Comparison of ENCODE assay signal across 16 cellular contexts in genomic region chr9:2473691-2474090, GRCh38.
DNase-seq lines count a peak whose midpoint lies in the region; ATAC-seq and TF ChIP-seq lines count a peak whose summit lies in the region.
"Had no signal": no experiment of that assay in that cellular context is flagged by ENCODE, and none has a peak within 500 bp of the region (broad histone marks: within the 10 kb centered on the region; RNA-seq: fewer than 3 reads in every experiment).

No MANE protein-coding gene starts in this region.

- H4K12ac ChIP-seq in trophoblast cell (ENCODE audit: low read depth, low read length) = no peak overlapping the region

- H2AFZ ChIP-seq in trophoblast cell (ENCODE audit: insufficient read depth, low read length, poor library complexity) = no peak overlapping the region

- no peaks in the 10 kb centered on the region for H3K4me1 Mint-ChIP-seq in naive thymus-derived CD8-positive, alpha-beta T cell
- H3K4me1 Mint-ChIP-seq: CD4-positive, CD25-positive, alpha-beta regulatory T cell had no signal

- H3K27ac ChIP-seq in trophoblast cell (ENCODE audit: low read depth, low read length) (no peak overlapping the region), vagina (no peak overlapping the region)
- H3K27ac ChIP-seq: 22Rv1; BLaER1 treated with 17β-estradiol and CSF1 and Interleukin-3, amounts not matched to agents 10 nM and 100 nM had no signal

- no peak overlapping the region for H3K14ac ChIP-seq in trophoblast cell (ENCODE audit: low read length)

- H3K79me2 ChIP-seq in trophoblast cell (ENCODE audit: control insufficient read depth, insufficient read depth, low read length, poor library complexity) = no peaks in the 10 kb centered on the region

- intact Hi-C loops in vagina (cut with DNase I) = no loop called here

- H3K4me1 ChIP-seq in trophoblast cell (ENCODE audit: control insufficient read depth in 1 of 2, insufficient read depth in 2 of 2, low read length in 2 of 2) (peaks cover 5% of the 10 kb centered on the region in 2 experiments), vagina (no peaks in the 10 kb centered on the region)

- H3K23ac ChIP-seq in trophoblast cell (ENCODE audit: low read length) = no peak overlapping the region

- no peaks in the 10 kb centered on the region for H3K36me3 Mint-ChIP-seq in naive thymus-derived CD8-positive, alpha-beta T cell
- H3K36me3 Mint-ChIP-seq: CD4-positive, CD25-positive, alpha-beta regulatory T cell had no signal

- no peak for TF ChIP-seq CTCF in vagina (IDR thresholded peaks at IDR 0.05)

- H4K91ac ChIP-seq in trophoblast cell (ENCODE audit: low read depth, low read length) = no peak overlapping the region

- H3K18ac ChIP-seq in trophoblast cell (ENCODE audit: low read length) = no peak overlapping the region

- H4K8ac ChIP-seq in trophoblast cell (ENCODE audit: low read depth, low read length) = no peak overlapping the region

- POLR2A ChIA-PET in naive thymus-derived CD8-positive, alpha-beta T cell (lab: Charles Lee) = no interaction called here

- no peak for TF ChIP-seq POLR2A in vagina (IDR thresholded peaks at IDR 0.05)

- no peak overlapping the region for H3K4ac ChIP-seq in trophoblast cell (ENCODE audit: low read depth, low read length)

- H2BK120ac ChIP-seq in trophoblast cell (ENCODE audit: insufficient read depth, low read length, poor library complexity) = no peak overlapping the region

- no CpG with 5 or more reads among the region's 1 CpG for WGBS in trophoblast cell (ENCODE audit: extremely low coverage, insufficient coverage, insufficient read length)

- H2BK12ac ChIP-seq in trophoblast cell (ENCODE audit: low read length) = no peak overlapping the region

- H3K79me1 ChIP-seq in trophoblast cell (ENCODE audit: low read length) = peaks cover 3% of the 10 kb centered on the region

- no peaks in the 10 kb centered on the region for H3K9me3 ChIP-seq in trophoblast cell (ENCODE audit: insufficient read depth, low read depth, low read length)
- H3K9me3 ChIP-seq in vagina = no peaks in the 10 kb centered on the region

- no peak overlapping the region for H3K9ac ChIP-seq in trophoblast cell (ENCODE audit: low read length)
- H3K9ac ChIP-seq: BLaER1 treated with 17β-estradiol and CSF1 and Interleukin-3, amounts not matched to agents 10 nM and 100 nM had no signal

- no peak overlapping the region for H3K27ac Mint-ChIP-seq in naive thymus-derived CD8-positive, alpha-beta T cell
- H3K27ac Mint-ChIP-seq: CD4-positive, CD25-positive, alpha-beta regulatory T cell had no signal

- ATAC-seq in naive thymus-derived CD8-positive, alpha-beta T cell = no peak
- ATAC-seq in GM19023 (IDR thresholded peaks at IDR 0.05; ENCODE audit: unreplicated experiment) = no peak

- H3K4me3 ChIP-seq in trophoblast cell (ENCODE audit: low read depth, low read length) = no peak overlapping the region
- H3K4me3 ChIP-seq in vagina = no peak overlapping the region
- H3K4me3 ChIP-seq: BLaER1 treated with 17β-estradiol and CSF1 and Interleukin-3, amounts not matched to agents 10 nM and 100 nM had no signal

- no peak overlapping the region for H3K4me2 ChIP-seq in trophoblast cell (ENCODE audit: low read length)
- H3K4me2 ChIP-seq: BLaER1 treated with 17β-estradiol and CSF1 and Interleukin-3, amounts not matched to agents 10 nM and 100 nM had no signal

- no peaks in the 10 kb centered on the region for H3K9me3 Mint-ChIP-seq in naive thymus-derived CD8-positive, alpha-beta T cell
- H3K9me3 Mint-ChIP-seq: CD4-positive, CD25-positive, alpha-beta regulatory T cell had no signal

- H3K4me3 Mint-ChIP-seq in naive thymus-derived CD8-positive, alpha-beta T cell = no peak overlapping the region
- H3K4me3 Mint-ChIP-seq: CD4-positive, CD25-positive, alpha-beta regulatory T cell had no signal

- H2AK5ac ChIP-seq in trophoblast cell (ENCODE audit: low read length) = no peak overlapping the region

- H3K27me3 Mint-ChIP-seq in naive thymus-derived CD8-positive, alpha-beta T cell = peaks cover 2 to 17% (median 7%) of the 10 kb centered on the region in 5 donors

- no peak overlapping the region for H2BK5ac ChIP-seq in trophoblast cell (ENCODE audit: low read depth, low read length, poor library complexity)

- H3K27me3 ChIP-seq in trophoblast cell (ENCODE audit: insufficient read depth, low read length) (no peaks in the 10 kb centered on the region), vagina (no peaks in the 10 kb centered on the region)
- H3K27me3 ChIP-seq: BLaER1 treated with 17β-estradiol and CSF1 and Interleukin-3, amounts not matched to agents 10 nM and 100 nM had no signal

- peak; percentile 3 for DNase-seq in DMS 273 (lab: John Stamatoyannopoulos, UW; ENCODE audit: unreplicated experiment)
- DNase-seq in DMS 273 treated with DMSO at 0.1 percent for 48 hours (lab: John Stamatoyannopoulos, UW) = no peak
- peak; percentile 74 for DNase-seq in amniotic epithelial cell (ENCODE audit: low read depth)
- peak; percentile 14 to 66 for DNase-seq in trophoblast cell
- DNase-seq in superior temporal gyrus (ENCODE audit: extremely low spot score) = peak; percentile 52
- DNase-seq in vagina (ENCODE audit: extremely low spot score in 2 of 2) = no peak
- no peak for DNase-seq in naive thymus-derived CD8-positive, alpha-beta T cell
- DNase-seq: AML-193; CD4-positive, CD25-positive, alpha-beta regulatory T cell; DMS153; DMS79 treated with DMSO at 0.1 percent for 48 hours; EL; HCEC 1CT had no signal

- H3K36me3 ChIP-seq in trophoblast cell (ENCODE audit: control insufficient read depth in 1 of 2, insufficient read depth in 2 of 2, low read length in 2 of 2) = no peaks in the 10 kb centered on the region
- no peaks in the 10 kb centered on the region for H3K36me3 ChIP-seq in vagina

Comparison
In these comparisons a context has a peak if more than half of its experiments do, and no peak if none do; other contexts are left out.
1. DNase-seq: peak in DMS 273 (single experiment), amniotic epithelial cell (single experiment), trophoblast cell (2 of 2) and superior temporal gyrus (single experiment); none in DMS 273 treated with DMSO at 0.1 percent for 48 hours (single experiment), vagina (0 of 2) and naive thymus-derived CD8-positive, alpha-beta T cell (0 of 10).